In the genomic region with DNA sequence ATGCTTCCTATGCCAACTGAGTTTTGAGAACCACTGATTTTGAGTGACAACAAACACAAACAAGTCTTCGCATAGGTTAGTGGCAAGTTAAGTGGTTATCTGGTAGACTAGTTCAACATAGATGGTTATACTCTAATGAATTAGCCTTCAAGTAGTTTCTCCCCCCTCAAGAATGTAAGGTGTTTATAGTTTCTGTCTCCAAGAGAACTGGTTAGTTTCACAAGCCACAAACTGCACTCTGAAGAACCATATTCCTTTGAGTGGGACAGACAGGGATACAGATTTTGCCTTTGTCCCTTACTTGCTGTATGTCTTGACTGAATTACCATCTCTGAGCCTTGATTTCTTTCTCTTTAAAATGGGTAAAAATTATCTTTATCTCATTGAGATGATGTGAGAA, we compare ENCODE assay signal across 29 cellular contexts. TPM values are rescaled to one million over a fixed set of nuclear protein-coding genes. Genes with fewer than 3 reads are reported as not detected.
"Had no signal": no experiment of that assay in that cellular context is flagged by ENCODE, and none has a peak within 500 bp of the region (broad histone marks: within the 10 kb centered on the region; RNA-seq: fewer than 3 reads in every experiment).

No MANE protein-coding gene starts in this region.

- ATAC-seq: effector memory CD8-positive, alpha-beta T cell; esophagus mucosa; foreskin keratinocyte; gastrocnemius medialis; gastroesophageal sphincter; heart left ventricle; heart right ventricle had no signal

- H3K9me3 ChIP-seq: colonic mucosa, esophagus muscularis mucosa, esophagus squamous epithelium, gastrocnemius medialis, gastroesophageal sphincter, heart left ventricle, heart right ventricle had no signal

- H3K4me1 ChIP-seq: colonic mucosa, esophagus muscularis mucosa, esophagus squamous epithelium, foreskin keratinocyte, gastrocnemius medialis, gastroesophageal sphincter, heart left ventricle, heart right ventricle had no signal

- H3K4me3 ChIP-seq: colonic mucosa, coronary artery, dorsolateral prefrontal cortex, esophagus muscularis mucosa, esophagus squamous epithelium, gastrocnemius medialis, gastroesophageal sphincter, heart left ventricle, heart right ventricle had no signal

- H3K27ac ChIP-seq: colonic mucosa, coronary artery, dorsolateral prefrontal cortex, epithelial cell of prostate, esophagus muscularis mucosa, esophagus squamous epithelium, foreskin keratinocyte, gastrocnemius medialis, gastroesophageal sphincter, heart left ventricle, heart right ventricle had no signal

- DNase-seq: colonic mucosa; cortex of kidney; dermis blood vessel endothelial cell; dorsolateral prefrontal cortex; effector CD4-positive, alpha-beta T cell; effector CD8-positive, alpha-beta T cell; effector memory CD4-positive, alpha-beta T cell; effector memory CD8-positive, alpha-beta T cell; endodermal cell; erythroblast; esophagus squamous epithelium; foreskin fibroblast; foreskin keratinocyte; foreskin melanocyte; gastrocnemius medialis; glutamatergic neuron; head of caudate nucleus; heart left ventricle; heart right ventricle had no signal

- FAIRE-seq: endometrium, endothelial cell of umbilical vein, frontal cortex had no signal

RNA-seq across cellular contexts. Expression of gene PASD1, which starts 41.5 kb away (rescaled TPM):
- polyA plus RNA-seq: endothelial cell of umbilical vein, esophagus, fibroblast of lung, foreskin keratinocyte, heart left ventricle, heart right ventricle had no signal
